ENCODE assay signal across 9 cellular contexts in the genomic region with DNA sequence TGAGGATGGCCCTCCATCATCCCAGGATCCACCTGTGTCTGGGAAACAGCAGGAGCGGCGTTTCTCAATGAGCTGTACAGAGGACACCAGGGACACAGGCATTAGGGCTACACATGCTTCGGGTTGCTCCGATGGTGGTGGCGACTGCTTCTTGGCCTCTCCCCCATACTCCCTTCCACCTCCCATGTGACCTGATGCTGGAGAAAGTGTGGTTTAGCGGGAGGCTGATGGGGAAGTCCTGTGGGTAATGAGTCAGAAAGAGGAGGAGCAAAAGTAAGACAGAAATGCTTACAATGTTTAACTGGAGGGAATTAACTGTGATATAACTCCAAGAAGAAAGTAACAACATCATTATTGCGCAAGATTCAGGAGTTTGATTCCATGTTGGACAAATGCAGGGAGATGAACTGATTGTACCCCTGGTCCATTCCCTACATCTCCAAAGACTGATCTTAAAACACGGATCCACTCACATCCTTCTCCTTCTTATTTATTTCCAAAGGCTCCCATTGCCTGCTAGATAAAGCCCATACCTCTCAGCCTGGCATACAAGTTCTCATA.
DNase-seq lines count a peak whose midpoint lies in the region; ATAC-seq and TF ChIP-seq lines count a peak whose summit lies in the region.
"Had no signal": no experiment of that assay in that cellular context is flagged by ENCODE, and none has a peak within 500 bp of the region (broad histone marks: within the 10 kb centered on the region; RNA-seq: fewer than 3 reads in every experiment).

No MANE protein-coding gene starts in this region.

- peak; percentile 88 to 95 for ATAC-seq in stimulated activated naive B cell treated with anti-CD40 and anti-IgM and Interleukin-4, amounts not matched to agents 10 μg/mL and 1 μg/mL and 100 μg/mL, for 72 hours (replicated peaks)
- ATAC-seq in HG03460 (IDR thresholded peaks at IDR 0.05; ENCODE audit: unreplicated experiment): no peak

- intact Hi-C loops in activated naive CD4-positive, alpha-beta T cell treated with anti-CD3 and anti-CD28 coated beads for 36 hours (cut with micrococcal nuclease): loop anchor here (2.0 kb wide), 2 partner anchors 162 to 1760 kb away; no protein-coding TSS in a partner anchor

- no peaks in the 10 kb centered on the region for H3K36me3 Mint-ChIP-seq in activated naive CD4-positive, alpha-beta T cell treated with anti-CD3 and anti-CD28 coated beads for 36 hours (ENCODE audit: low read depth)
- no peaks in the 10 kb centered on the region for H3K36me3 Mint-ChIP-seq in stimulated activated naive B cell treated with anti-CD40 and anti-IgM and Interleukin-4, amounts not matched to agents 10 μg/mL and 1 μg/mL and 100 μg/mL, for 72 hours
- H3K36me3 Mint-ChIP-seq: CD4-positive, alpha-beta memory T cell had no signal

- peak overlapping the region; percentile 25 for H3K27ac Mint-ChIP-seq in activated naive CD4-positive, alpha-beta T cell treated with anti-CD3 and anti-CD28 coated beads for 36 hours
- H3K27ac Mint-ChIP-seq in stimulated activated naive B cell treated with anti-CD40 and anti-IgM and Interleukin-4, amounts not matched to agents 10 μg/mL and 1 μg/mL and 100 μg/mL, for 72 hours: no peak overlapping the region
- H3K27ac Mint-ChIP-seq: CD4-positive, alpha-beta memory T cell had no signal

- peaks cover 18% of the 10 kb centered on the region for H3K4me1 Mint-ChIP-seq in activated naive CD4-positive, alpha-beta T cell treated with anti-CD3 and anti-CD28 coated beads for 36 hours (ENCODE audit: low read depth)
- H3K4me1 Mint-ChIP-seq in stimulated activated naive B cell treated with anti-CD40 and anti-IgM and Interleukin-4, amounts not matched to agents 10 μg/mL and 1 μg/mL and 100 μg/mL, for 72 hours: peaks cover 8 to 10% of the 10 kb centered on the region in 2 donors
- H3K4me1 Mint-ChIP-seq: CD4-positive, alpha-beta memory T cell had no signal

- DNase-seq in activated naive CD4-positive, alpha-beta T cell treated with anti-CD3 and anti-CD28 coated beads for 36 hours: peak; percentile 78
- DNase-seq in activated naive CD4-positive, alpha-beta T cell treated with anti-CD3 and anti-CD28 coated beads, Interleukin-2, amount 50 U/mL, for 16 hours: no peak
- DNase-seq in HS-5 (ENCODE audit: low read depth) (peak; percentile 30), amniotic epithelial cell (ENCODE audit: low read depth) (peak; percentile 97), NCI-H146 (lab: John Stamatoyannopoulos, UW) (no peak), RWPE1 (ENCODE audit: low spot score) (no peak)
- peak; percentile 32 for DNase-seq in stimulated activated naive B cell treated with anti-CD40 and anti-IgM and Interleukin-4, amounts not matched to agents 10 μg/mL and 1 μg/mL and 100 μg/mL, for 72 hours
- DNase-seq: CD4-positive, alpha-beta memory T cell had no signal

- no peak overlapping the region for H3K4me3 Mint-ChIP-seq in activated naive CD4-positive, alpha-beta T cell treated with anti-CD3 and anti-CD28 coated beads for 36 hours
- H3K4me3 Mint-ChIP-seq in stimulated activated naive B cell treated with anti-CD40 and anti-IgM and Interleukin-4, amounts not matched to agents 10 μg/mL and 1 μg/mL and 100 μg/mL, for 72 hours: no peak overlapping the region
- H3K4me3 Mint-ChIP-seq: CD4-positive, alpha-beta memory T cell had no signal

- POLR2A ChIA-PET in RWPE1 (lab: Yijun Ruan, JAX; ENCODE audit: low non-redundant PET): no interaction called here

- no peak overlapping the region for H3K27ac ChIP-seq in RWPE1

- CTCF ChIA-PET in activated naive CD4-positive, alpha-beta T cell treated with anti-CD3 and anti-CD28 coated beads for 36 hours (lab: Charles Lee): interaction anchor here (0.9 kb wide), 1 partner anchor 16 kb away, joined by 3 read pairs; no protein-coding TSS in a partner anchor
- CTCF ChIA-PET in RWPE1 (lab: Yijun Ruan, JAX): no interaction called here

- no peak for TF ChIP-seq CTCF in RWPE1 (conservative IDR thresholded peaks at IDR 0.05; ENCODE audit: low read depth)

- H3K27me3 Mint-ChIP-seq in activated naive CD4-positive, alpha-beta T cell treated with anti-CD3 and anti-CD28 coated beads for 36 hours (ENCODE audit: low read depth): peaks cover 42% of the 10 kb centered on the region
- peaks cover 12 to 20% of the 10 kb centered on the region in 2 donors for H3K27me3 Mint-ChIP-seq in stimulated activated naive B cell treated with anti-CD40 and anti-IgM and Interleukin-4, amounts not matched to agents 10 μg/mL and 1 μg/mL and 100 μg/mL, for 72 hours

- no peaks in the 10 kb centered on the region for H3K9me3 Mint-ChIP-seq in activated naive CD4-positive, alpha-beta T cell treated with anti-CD3 and anti-CD28 coated beads for 36 hours
- no peaks in the 10 kb centered on the region for H3K9me3 Mint-ChIP-seq in stimulated activated naive B cell treated with anti-CD40 and anti-IgM and Interleukin-4, amounts not matched to agents 10 μg/mL and 1 μg/mL and 100 μg/mL, for 72 hours

Comparison
In these comparisons a context has a peak if more than half of its experiments do, and no peak if none do; other contexts are left out.
1. DNase-seq: peak in activated naive CD4-positive, alpha-beta T cell treated with anti-CD3 and anti-CD28 coated beads for 36 hours (single experiment), HS-5 (single experiment), amniotic epithelial cell (single experiment) and stimulated activated naive B cell treated with anti-CD40 and anti-IgM and Interleukin-4, amounts not matched to agents 10 μg/mL and 1 μg/mL and 100 μg/mL, for 72 hours (single experiment); none in activated naive CD4-positive, alpha-beta T cell treated with anti-CD3 and anti-CD28 coated beads, Interleukin-2, amount 50 U/mL, for 16 hours (single experiment), NCI-H146 (single experiment) and RWPE1 (single experiment).